ENCODE assay signal across 29 cellular contexts in the genomic region with DNA sequence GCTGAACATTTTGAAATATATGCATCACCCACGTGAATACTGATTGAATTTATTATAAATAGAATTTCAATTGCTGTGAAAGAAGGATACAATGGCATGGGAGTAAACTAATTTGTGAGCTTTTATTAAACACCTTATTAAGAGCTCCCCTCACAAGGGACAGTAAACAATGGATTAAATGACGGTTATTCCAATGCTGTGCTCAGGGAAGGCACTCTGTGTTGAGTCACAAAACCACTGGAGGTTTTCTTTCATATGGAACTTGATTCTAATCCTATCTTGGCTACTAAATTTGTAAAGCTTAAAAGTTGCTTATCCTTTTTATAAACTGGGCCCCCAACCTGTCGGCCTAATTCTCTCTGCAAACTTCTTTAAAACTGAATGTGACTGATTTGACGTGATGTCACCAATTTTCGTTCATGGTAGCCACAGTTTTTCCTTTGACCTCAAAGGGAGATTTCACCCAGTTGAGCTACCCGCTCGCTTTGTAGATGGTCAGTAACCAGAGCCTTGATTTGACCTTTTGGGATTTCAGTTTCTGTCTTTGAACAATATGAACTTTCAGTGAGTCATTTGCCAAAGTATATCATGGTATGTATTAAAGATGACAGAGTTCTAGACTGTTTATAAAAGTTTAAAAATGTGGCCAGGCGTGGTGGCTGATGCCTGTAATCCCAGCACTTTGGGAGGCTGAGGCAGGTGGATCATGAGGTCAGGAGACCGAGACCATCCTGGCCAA.
"Had no signal": no experiment of that assay in that cellular context is flagged by ENCODE, and none has a peak within 500 bp of the region (broad histone marks: within the 10 kb centered on the region; RNA-seq: fewer than 3 reads in every experiment).

No MANE protein-coding gene starts in this region.

- H3K4me1 Mint-ChIP-seq: nephron had no signal

- H3K9me3 ChIP-seq: esophagus muscularis mucosa, gastroesophageal sphincter, heart left ventricle, mucosa of descending colon, pancreas, right lobe of liver, stomach, thyroid gland, vagina had no signal

- H3K27ac ChIP-seq: coronary artery, esophagus muscularis mucosa, foreskin keratinocyte, gastroesophageal sphincter, heart left ventricle, hepatocyte, pancreas, right lobe of liver, stomach, thyroid gland, vagina had no signal

- H3K36me3 ChIP-seq: esophagus muscularis mucosa, gastroesophageal sphincter, heart left ventricle, pancreas, right lobe of liver, stomach, thyroid gland, vagina had no signal

- H3K27ac Mint-ChIP-seq: mesothelial cell of epicardium; naive thymus-derived CD4-positive, alpha-beta T cell; nephron had no signal

- H3K27me3 ChIP-seq: esophagus muscularis mucosa, foreskin keratinocyte, gastroesophageal sphincter, heart left ventricle, hepatocyte, pancreas, right lobe of liver, stomach, thyroid gland, vagina had no signal

- H3K4me1 ChIP-seq: foreskin keratinocyte, gastroesophageal sphincter, pancreas, stomach, thyroid gland, vagina had no signal

- H3K4me3 ChIP-seq: coronary artery, esophagus muscularis mucosa, gastroesophageal sphincter, heart left ventricle, hepatocyte, lung, mucosa of descending colon, pancreas, right lobe of liver, smooth muscle cell, stomach, thyroid gland, vagina had no signal

- H3K9me3 Mint-ChIP-seq: mesothelial cell of epicardium, nephron had no signal

- DNase-seq: dermis blood vessel endothelial cell; effector memory CD4-positive, alpha-beta T cell; foreskin keratinocyte; heart left ventricle; kidney; mesenchymal stem cell; mucosa of descending colon; naive thymus-derived CD4-positive, alpha-beta T cell; occipital lobe; pancreas; right lobe of liver; stimulated activated CD4-positive, alpha-beta T cell treated with anti-CD3 and anti-CD28 coated beads, Interleukin-12 subunit alpha, Interleukin-12 subunit beta, amount 100 ng/mL, for 4 hours; stimulated activated CD4-positive, alpha-beta T cell treated with anti-CD3 and anti-CD28 coated beads, Interleukin-1b, Interleukin-23, amount 100 ng/mL, for 48 hours; stimulated activated CD4-positive, alpha-beta T cell treated with anti-CD3 and anti-CD28 coated beads, Interleukin-4, amount 100 ng/mL, for 1 hour; stimulated activated CD8-positive, alpha-beta memory T cell treated with anti-CD3 and anti-CD28 coated beads, Interleukin-4, amount 100 ng/mL, for 48 hours; stimulated activated naive CD4-positive, alpha-beta T cell treated with Interleukin-2 at 50 U/mL for 16 hours; stomach; thyroid gland; trophoblast cell had no signal

- H3K79me2 ChIP-seq: hepatocyte had no signal

- H3K36me3 Mint-ChIP-seq: mesothelial cell of epicardium; naive thymus-derived CD4-positive, alpha-beta T cell had no signal

- ATAC-seq: foreskin keratinocyte; gastroesophageal sphincter; heart left ventricle; left lobe of liver; mucosa of descending colon; naive thymus-derived CD4-positive, alpha-beta T cell; pancreas; right lobe of liver had no signal

- H2AFZ ChIP-seq: hepatocyte had no signal

- H3K27me3 Mint-ChIP-seq: naive thymus-derived CD4-positive, alpha-beta T cell had no signal

- H3K4me2 ChIP-seq: hepatocyte, smooth muscle cell had no signal

- H3K4me3 Mint-ChIP-seq: mesothelial cell of epicardium; naive thymus-derived CD4-positive, alpha-beta T cell; nephron had no signal
